22 cellular contexts compared by ENCODE assay signal in the genomic region with DNA sequence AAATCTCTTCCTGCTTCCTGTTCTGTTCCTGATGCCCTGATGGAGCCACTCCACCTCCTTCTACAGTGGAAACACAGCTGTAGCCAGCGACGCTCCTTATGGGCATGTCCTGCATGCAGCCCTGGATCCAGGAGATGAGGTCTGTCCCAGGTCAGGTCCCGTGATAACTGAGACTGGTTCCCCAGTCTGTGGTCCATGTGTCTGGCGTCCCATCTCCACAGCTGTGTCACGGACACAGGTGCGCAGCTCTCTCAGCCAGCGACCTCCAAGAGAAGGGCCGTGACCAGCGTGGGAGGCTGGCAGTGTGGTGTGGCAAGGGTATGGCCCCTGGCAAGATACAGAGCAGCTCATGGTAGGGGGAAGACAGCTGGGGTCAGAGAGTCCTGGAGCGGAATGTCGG.
A peak's percentile ranks its signal among the peaks of the same experiment; 100 is the strongest.
DNase-seq lines count a peak whose midpoint lies in the region; ATAC-seq and TF ChIP-seq lines count a peak whose summit lies in the region.
"Had no signal": no experiment of that assay in that cellular context is flagged by ENCODE, and none has a peak within 500 bp of the region (broad histone marks: within the 10 kb centered on the region; RNA-seq: fewer than 3 reads in every experiment).

No MANE protein-coding gene starts in this region.

- peak overlapping the region; percentile 57 to 86 (median 73); a peak in 21 of 22 replicates for H3K4me2 ChIP-seq in BLaER1 treated with 17β-estradiol and CSF1 and Interleukin-3, amounts not matched to agents 10 nM and 100 nM

- H3K27ac ChIP-seq in BLaER1 treated with 17β-estradiol and CSF1 and Interleukin-3, amounts not matched to agents 10 nM and 100 nM, result no peak overlapping the region
- H3K27ac ChIP-seq: neutrophil, prostate gland had no signal

- H3K9me3 Mint-ChIP-seq in osteocyte (ENCODE audit: unreplicated experiment), result no peaks in the 10 kb centered on the region
- H3K9me3 Mint-ChIP-seq: activated naive CD8-positive, alpha-beta T cell treated with anti-CD3 and anti-CD28 coated beads for 36 hours had no signal

- H3K4me3 Mint-ChIP-seq in osteocyte (ENCODE audit: unreplicated experiment), result no peak overlapping the region
- H3K4me3 Mint-ChIP-seq: activated naive CD8-positive, alpha-beta T cell treated with anti-CD3 and anti-CD28 coated beads for 36 hours had no signal

- peak; percentile 20 for ATAC-seq in GM19455 (IDR thresholded peaks at IDR 0.05; ENCODE audit: unreplicated experiment)
- peak; percentile 4 for ATAC-seq in HG03280 (IDR thresholded peaks at IDR 0.05; ENCODE audit: unreplicated experiment)
- ATAC-seq in HG02852 (IDR thresholded peaks at IDR 0.05; ENCODE audit: unreplicated experiment), result no peak
- ATAC-seq: SK-N-SH treated with all-trans-retinoic acid at 6 μM for 48 hours had no signal

- H3K9me3 ChIP-seq in BLaER1 treated with 17β-estradiol and CSF1 and Interleukin-3, amounts not matched to agents 10 nM and 100 nM (replicated peaks in 1 of 11), result peaks cover 0 to 4% (median 0%) of the 10 kb centered on the region in 11 experiments; a peak in 1 of 22 replicates
- H3K9me3 ChIP-seq: neutrophil, prostate gland had no signal

- no peaks in the 10 kb centered on the region; a peak in 1 of 22 replicates for H4K20me1 ChIP-seq in BLaER1 treated with 17β-estradiol and CSF1 and Interleukin-3, amounts not matched to agents 10 nM and 100 nM

- H3K27me3 ChIP-seq in BLaER1 treated with 17β-estradiol and CSF1 and Interleukin-3, amounts not matched to agents 10 nM and 100 nM, result peaks cover 0 to 10% (median 0%) of the 10 kb centered on the region in 11 experiments; a peak in 1 of 22 replicates
- H3K27me3 ChIP-seq: neutrophil had no signal

- peak overlapping the region in 1 of 11 experiments; percentile 31; a peak in 1 of 22 replicates for H3K9ac ChIP-seq in BLaER1 treated with 17β-estradiol and CSF1 and Interleukin-3, amounts not matched to agents 10 nM and 100 nM

- no peaks in the 10 kb centered on the region for H3K36me3 ChIP-seq in BLaER1 treated with 17β-estradiol and CSF1 and Interleukin-3, amounts not matched to agents 10 nM and 100 nM
- H3K36me3 ChIP-seq: neutrophil, prostate gland had no signal

- peak; percentile 66 for DNase-seq in osteocyte (ENCODE audit: extremely low spot score, unreplicated experiment)
- DNase-seq in stimulated activated naive CD4-positive, alpha-beta T cell treated with Interleukin-2 at 50 U/mL for 16 hours (lab: John Stamatoyannopoulos, UW), result no peak
- no peak for DNase-seq in NCI-H1694 (lab: John Stamatoyannopoulos, UW)
- DNase-seq: activated T-cell treated with anti-CD3 and anti-CD28 coated beads, Interleukin-2, amount 50 U/mL, for 1 hour; C1 segment of cervical spinal cord; COR-L47; cortex of kidney; GF-D8; mammary epithelial cell; NCI-H1436 treated with DMSO at 0.1 percent for 48 hours; NCI-H2107; stimulated activated CD4-positive, alpha-beta T cell treated with anti-CD3 and anti-CD28 coated beads, Interleukin-4, amount 100 ng/mL, for 4 hours; stimulated activated naive CD4-positive, alpha-beta T cell; T-helper 2 cell had no signal

- no peak for TF ChIP-seq CTCF in osteocyte (IDR thresholded peaks at IDR 0.05)

- H3K4me1 ChIP-seq in BLaER1 treated with 17β-estradiol and CSF1 and Interleukin-3, amounts not matched to agents 10 nM and 100 nM, result peaks cover 22 to 38% (median 34%) of the 10 kb centered on the region in 10 experiments
- H3K4me1 ChIP-seq: prostate gland had no signal

- no peaks in the 10 kb centered on the region for H3K4me1 Mint-ChIP-seq in osteocyte (ENCODE audit: unreplicated experiment)

- H3K36me3 Mint-ChIP-seq in osteocyte (ENCODE audit: unreplicated experiment), result no peaks in the 10 kb centered on the region
- H3K36me3 Mint-ChIP-seq: activated naive CD8-positive, alpha-beta T cell treated with anti-CD3 and anti-CD28 coated beads for 36 hours had no signal

- H3K27ac Mint-ChIP-seq in osteocyte (ENCODE audit: unreplicated experiment), result no peak overlapping the region
- H3K27ac Mint-ChIP-seq: activated naive CD8-positive, alpha-beta T cell treated with anti-CD3 and anti-CD28 coated beads for 36 hours had no signal

- peaks cover 6% of the 10 kb centered on the region for H3K27me3 Mint-ChIP-seq in osteocyte (ENCODE audit: unreplicated experiment)
- H3K27me3 Mint-ChIP-seq: activated naive CD8-positive, alpha-beta T cell treated with anti-CD3 and anti-CD28 coated beads for 36 hours had no signal

- H3K4me3 ChIP-seq in BLaER1 treated with 17β-estradiol and CSF1 and Interleukin-3, amounts not matched to agents 10 nM and 100 nM, result no peak overlapping the region
- H3K4me3 ChIP-seq: prostate gland had no signal
